ENCODE assay signal across 10 cellular contexts in genomic region chr6:169251371-169251802, GRCh38. TPM values are rescaled to one million over a fixed set of nuclear protein-coding genes. Genes with fewer than 3 reads are reported as not detected.
A peak's percentile ranks its signal among the peaks of the same experiment; 100 is the strongest.
DNase-seq lines count a peak whose midpoint lies in the region; ATAC-seq and TF ChIP-seq lines count a peak whose summit lies in the region.
"Had no signal": no experiment of that assay in that cellular context is flagged by ENCODE, and none has a peak within 500 bp of the region (broad histone marks: within the 10 kb centered on the region; RNA-seq: fewer than 3 reads in every experiment).

No MANE protein-coding gene starts in this region.

- peak overlapping the region; percentile 63 for H3K4me3 ChIP-seq in fibroblast of villous mesenchyme (ENCODE audit: low read depth, low read length)
- H3K4me3 ChIP-seq in urinary bladder (ENCODE audit: low read depth, low read length): peak overlapping the region; percentile 38
- H3K4me3 ChIP-seq: SK-N-MC had no signal

- H3K4me3 Mint-ChIP-seq in WTC11: peak overlapping the region; percentile 80

- peaks cover 21% of the 10 kb centered on the region for H3K9me3 Mint-ChIP-seq in WTC11

- H3K36me3 ChIP-seq in urinary bladder (ENCODE audit: insufficient read depth): no peaks in the 10 kb centered on the region

- POLR2A ChIA-PET in WTC11 (lab: Charles Lee): no interaction called here

- DNase-seq in WTC11 (ENCODE audit: low spot score) (no peak), fibroblast of villous mesenchyme (ENCODE audit: low read depth) (no peak), myocyte (ENCODE audit: low read depth) (peak; percentile 9), erythroblast (lab: John Stamatoyannopoulos, UW) (no peak), HuH-7 (ENCODE audit: low spot score) (no peak)
- no peak for DNase-seq in activated CD4-positive, alpha-beta T cell treated with anti-CD3 and anti-CD28 coated beads, Interleukin-2, amount 50 U/mL, for 1 hour
- DNase-seq: activated CD4-positive, alpha-beta T cell treated with anti-CD3 and anti-CD28 coated beads for 48 hours; activated naive CD4-positive, alpha-beta T cell treated with Interleukin-2 at 50 U/mL for 16 hours had no signal

- H3K36me3 Mint-ChIP-seq in WTC11: peaks cover 46% of the 10 kb centered on the region

- CTCF ChIA-PET in WTC11 (lab: Charles Lee): interaction anchor here (1.9 to 2.1 kb wide), 3 partner anchors 38 to 294 kb away, joined by 6 to 10 read pairs (median 7); no protein-coding TSS in a partner anchor

- TF ChIP-seq POLR2A in erythroblast (IDR thresholded peaks at IDR 0.05; ENCODE audit: low read length): no peak

- 26% methylated on average over 6 of the region's 6 CpGs for WGBS in urinary bladder

- TF ChIP-seq CTCF in WTC11 (IDR thresholded peaks at IDR 0.05) (no peak), fibroblast of villous mesenchyme (IDR thresholded peaks at IDR 0.05; ENCODE audit: insufficient read depth, low read depth, low read length) (no peak)

- peak overlapping the region; percentile 25 for H3K27ac ChIP-seq in urinary bladder (ENCODE audit: low read depth)
- H3K27ac ChIP-seq: SK-N-MC had no signal

- peaks cover 60% of the 10 kb centered on the region for H3K4me1 Mint-ChIP-seq in WTC11

- H3K4me1 ChIP-seq in urinary bladder (ENCODE audit: insufficient read depth): no peaks in the 10 kb centered on the region

- peak; percentile 19 for ATAC-seq in WTC11

- H3K27ac Mint-ChIP-seq in WTC11: peak overlapping the region; percentile 60; the same call in 1 of the 2 replicates

- peaks cover 17% of the 10 kb centered on the region for H3K27me3 Mint-ChIP-seq in WTC11 (ENCODE audit: low read depth)

TF ChIP-seq in WTC11, 78 proteins besides CTCF, POLR2A, EP300 and RAD21:
- TF ChIP-seq ESRRA (CRISPR knock-in tag; IDR thresholded peaks at IDR 0.05; ENCODE audit: borderline replicate concordance) (no peak), NR2C2 (CRISPR knock-in tag; IDR thresholded peaks at IDR 0.05) (no peak), TEAD1 (CRISPR knock-in tag; IDR thresholded peaks at IDR 0.05) (peak; percentile 42; the same call in 1 of the 2 replicates), NR1H2 (CRISPR knock-in tag; IDR thresholded peaks at IDR 0.05) (no peak)

RNA-seq across cellular contexts. Expression of gene THBS2, which starts 2.3 kb away (rescaled TPM):
- 33.5 to 40.3 TPM (median 35.8 TPM) in 3 replicates for total RNA-seq in WTC11 (2021)
- 374 and 478 TPM in 2 replicates for total RNA-seq in fibroblast of villous mesenchyme
- 22.6 and 27.3 TPM in 2 replicates for total RNA-seq in myocyte
- polyA plus RNA-seq in myocyte (2012): 194 TPM
- 140 TPM for total RNA-seq in urinary bladder
- 22.8 TPM for polyA plus RNA-seq in urinary bladder
